8 cellular contexts compared by ENCODE assay signal in genomic region chr2:70901235-70902066, GRCh38. TPM values are rescaled to one million over a fixed set of nuclear protein-coding genes. Genes with fewer than 3 reads are reported as not detected.
DNase-seq lines count a peak whose midpoint lies in the region; ATAC-seq and TF ChIP-seq lines count a peak whose summit lies in the region.

No MANE protein-coding gene starts in this region.

- H3K4me1 ChIP-seq in Panc1 (ENCODE audit: control insufficient read depth, insufficient read depth, low read length) (no peaks in the 10 kb centered on the region), esophagus (ENCODE audit: control insufficient read depth in 2 of 2, insufficient read depth in 2 of 2, low read length in 1 of 2) (peaks cover 16 to 18% of the 10 kb centered on the region in 2 donors)

- intact Hi-C loops in Panc1 (cut with micrococcal nuclease; ENCODE audit: unreplicated experiment), result no loop called here

- WGBS in esophagus, 2 donors, result 12 to 15% methylated on average over 65 to 77 of the region's 77 CpGs

- no peak overlapping the region for H3K27ac Mint-ChIP-seq in naive thymus-derived CD8-positive, alpha-beta T cell

- H3K27me3 ChIP-seq in Panc1 (ENCODE audit: control insufficient read depth, insufficient read depth, low read length) (no peaks in the 10 kb centered on the region; the same call in none of the 2 replicates), esophagus (ENCODE audit: control insufficient read depth in 1 of 2, insufficient read depth in 2 of 2, low read length in 2 of 2) (peaks cover 8 to 25% of the 10 kb centered on the region in 2 donors)

- H3K27me3 Mint-ChIP-seq in naive thymus-derived CD8-positive, alpha-beta T cell, result peaks cover 44 to 98% (median 83%) of the 10 kb centered on the region in 5 donors

- peaks cover 0 to 2% (median 0%) of the 10 kb centered on the region in 9 donors for H3K9me3 Mint-ChIP-seq in naive thymus-derived CD8-positive, alpha-beta T cell

- H3K36me3 Mint-ChIP-seq in naive thymus-derived CD8-positive, alpha-beta T cell, result no peaks in the 10 kb centered on the region

- BruUV-seq in Panc1 (replicated peaks; lab: Mats Ljungman, UMichigan), result no TSS peak

- H3K4me3 ChIP-seq in Panc1 (ENCODE audit: low read depth in 2 of 2, low read length in 2 of 2), result peak overlapping the region; percentile 42 to 48
- peak overlapping the region; percentile 53 to 60 for H3K4me3 ChIP-seq in esophagus (ENCODE audit: low read depth in 1 of 2, low read length in 2 of 2)

- no peak for TF ChIP-seq CTCF in Panc1 (IDR thresholded peaks at IDR 0.05)

- H3K27ac ChIP-seq in Panc1 (ENCODE audit: low read length) (no peak overlapping the region), esophagus (ENCODE audit: low read depth in 2 of 2, low read length in 1 of 2) (no peak overlapping the region)

- POLR2A ChIA-PET in Panc1 (lab: Charles Lee), result no interaction called here
- POLR2A ChIA-PET in naive thymus-derived CD8-positive, alpha-beta T cell (lab: Charles Lee), result no interaction called here

- peak overlapping the region; percentile 63 to 93 (median 75) for H3K4me3 Mint-ChIP-seq in naive thymus-derived CD8-positive, alpha-beta T cell

- no peaks in the 10 kb centered on the region for H3K9me3 ChIP-seq in Panc1 (ENCODE audit: control insufficient read depth, insufficient read depth, low read depth, low read length)
- no peaks in the 10 kb centered on the region for H3K9me3 ChIP-seq in esophagus (ENCODE audit: control insufficient read depth in 2 of 2, insufficient read depth in 1 of 2, low read depth in 1 of 2, low read length in 1 of 2)

- in situ Hi-C loops in Panc1 (cut with HindIII; ENCODE audit: low pct_unique_long_range_greater_than_20kb, low sequenced_read_pairs), result no loop called here

- ATAC-seq in Panc1 (peak; percentile 10; the same call in 1 of the 2 replicates), GM18511 (IDR thresholded peaks at IDR 0.05; ENCODE audit: unreplicated experiment) (no peak), HG03432 (IDR thresholded peaks at IDR 0.05; ENCODE audit: unreplicated experiment) (no peak), GM21576 (IDR thresholded peaks at IDR 0.05; ENCODE audit: unreplicated experiment) (no peak)
- peak; percentile 43 to 52 for ATAC-seq in naive thymus-derived CD8-positive, alpha-beta T cell

- no peaks in the 10 kb centered on the region for H3K36me3 ChIP-seq in Panc1 (ENCODE audit: control insufficient read depth, insufficient read depth, low read length)
- no peaks in the 10 kb centered on the region for H3K36me3 ChIP-seq in esophagus (ENCODE audit: control insufficient read depth in 2 of 2, insufficient read depth in 2 of 2, low read length in 1 of 2)

- peak; percentile 12 for DNase-seq in NCI-H2196 (lab: John Stamatoyannopoulos, UW; ENCODE audit: unreplicated experiment)
- DNase-seq in NCI-H2196 treated with DMSO at 0.1 percent for 48 hours (lab: John Stamatoyannopoulos, UW; ENCODE audit: unreplicated experiment), result no peak
- DNase-seq in Panc1 (ENCODE audit: low read depth, low spot score), result no peak
- no peak for DNase-seq in naive thymus-derived CD8-positive, alpha-beta T cell

- CTCF ChIA-PET in Panc1 (lab: Charles Lee), result no interaction called here

- H3K4me1 Mint-ChIP-seq in naive thymus-derived CD8-positive, alpha-beta T cell, result peaks cover 18 to 63% (median 41%) of the 10 kb centered on the region in 4 donors

RNA-seq across cellular contexts. Expression of gene VAX2, which starts 1.1 kb away (rescaled TPM):
- 1.0 TPM for total RNA-seq in Panc1 (2021; ENCODE audit: unreplicated experiment)
- 2.4 TPM for polyA plus RNA-seq in Panc1 (2012; ENCODE audit: insufficient read length)
- under 1 TPM; 0.51 to 0.79 TPM for polyA plus RNA-seq in esophagus
- not detected for total RNA-seq in naive thymus-derived CD8-positive, alpha-beta T cell
- polyA plus RNA-seq in naive thymus-derived CD8-positive, alpha-beta T cell, result not detected

RNA-seq across cellular contexts. Expression of gene ATP6V1B1, which starts 34.2 kb away (rescaled TPM):
- 0.18 TPM for total RNA-seq in Panc1 (2021; ENCODE audit: unreplicated experiment)
- not detected for polyA plus RNA-seq in Panc1 (2012; ENCODE audit: insufficient read length)
- polyA plus RNA-seq in esophagus, result under 1 TPM; 0.13 to 0.88 TPM
- total RNA-seq in naive thymus-derived CD8-positive, alpha-beta T cell, result not detected
- polyA plus RNA-seq in naive thymus-derived CD8-positive, alpha-beta T cell, result not detected

Comparison
In these comparisons a context has a peak if more than half of its experiments do, and no peak if none do; other contexts are left out.
1. ATAC-seq: peak in Panc1 (single experiment) and naive thymus-derived CD8-positive, alpha-beta T cell (2 of 2); none in GM18511 (single experiment), HG03432 (single experiment) and GM21576 (single experiment).